ENCODE assay signal across 9 cellular contexts in genomic region chr19:50639121-50640112, GRCh38. TPM values are rescaled to one million over a fixed set of nuclear protein-coding genes. Genes with fewer than 3 reads are reported as not detected.
DNase-seq lines count a peak whose midpoint lies in the region; ATAC-seq, FAIRE-seq and TF ChIP-seq lines count a peak whose summit lies in the region.
"Had no signal": no experiment of that assay in that cellular context is flagged by ENCODE, and none has a peak within 500 bp of the region (broad histone marks: within the 10 kb centered on the region; RNA-seq: fewer than 3 reads in every experiment).

Gene SYT3 (minus strand): TSS chr19:50639881. CDS start chr19:50637411, 2,470 bp downstream.

- peaks cover 4% of the 10 kb centered on the region for H3K4me1 Mint-ChIP-seq in activated CD4-positive, alpha-beta T cell treated with anti-CD3 and anti-CD28 coated beads for 36 hours

- CTCF ChIA-PET in HEK293T (lab: Yijun Ruan, JAX) (no interaction called here), endothelial cell of umbilical vein (lab: Charles Lee) (no interaction called here)
- CTCF ChIA-PET in activated CD4-positive, alpha-beta T cell treated with anti-CD3 and anti-CD28 coated beads for 36 hours (lab: Charles Lee) = no interaction called here

- H3K27me3 ChIP-seq in endothelial cell of umbilical vein (ENCODE audit: control insufficient read depth in 2 of 2, insufficient read depth in 2 of 2, low read length in 2 of 2) = peaks cover 20 to 22% of the 10 kb centered on the region in 2 experiments
- H3K27me3 ChIP-seq in testis = no peaks in the 10 kb centered on the region

- peak; percentile 92 for ATAC-seq in activated CD4-positive, alpha-beta T cell treated with anti-CD3 and anti-CD28 coated beads for 36 hours
- ATAC-seq in esophagus mucosa = no peak

- H4K20me1 ChIP-seq in endothelial cell of umbilical vein (replicated peaks; ENCODE audit: control insufficient read depth, extremely low read depth, insufficient read depth, low read length) = no peaks in the 10 kb centered on the region

- no peaks in the 10 kb centered on the region for H3K4me1 ChIP-seq in endothelial cell of umbilical vein (ENCODE audit: control insufficient read depth, extremely low read depth, insufficient read depth, low read length)
- H3K4me1 ChIP-seq in testis = no peaks in the 10 kb centered on the region

- H3K4me3 ChIP-seq in AG10803 (ENCODE audit: low read length) (peak within 1 kb of the TSS; percentile 33), endothelial cell of umbilical vein (replicated peaks in 1 of 3; ENCODE audit: insufficient read depth in 1 of 3, low read depth in 1 of 3, low read length in 3 of 3) (peak within 1 kb of the TSS in 1 of 3 experiments; percentile 45), testis (peak within 1 kb of the TSS; percentile 31 to 55)

- TF ChIP-seq POLR2A in endothelial cell of umbilical vein (IDR thresholded peaks at IDR 0.05; ENCODE audit: low read depth, low read length) = no peak
- TF ChIP-seq POLR2A in testis (IDR thresholded peaks at IDR 0.05) = no peak

- H3K9me3 Mint-ChIP-seq in activated CD4-positive, alpha-beta T cell treated with anti-CD3 and anti-CD28 coated beads for 36 hours (ENCODE audit: low read depth) = peaks cover 6% of the 10 kb centered on the region

- intact Hi-C loops in activated CD4-positive, alpha-beta T cell treated with anti-CD3 and anti-CD28 coated beads for 36 hours (cut with DNase I, micrococcal nuclease) = loop anchor here in 1 of 2 experiments (1.0 kb wide), 1 partner anchor 19 kb away; no protein-coding TSS in a partner anchor
- intact Hi-C loops in endothelial cell of umbilical vein (cut with micrococcal nuclease) (no loop called here), testis (cut with DNase I; ENCODE audit: low total_unique reads) (no loop called here)

- 1 to 4% methylated on average over 38 to 48 of the region's 76 CpGs for WGBS in testis, 2 donors

- DNase-seq in AG10803 (ENCODE audit: low read depth) (peak; percentile 29), HEK293T (ENCODE audit: extremely low spot score) (peak; percentile 82), endothelial cell of umbilical vein (ENCODE audit: low read depth, low spot score) (no peak), mucosa of gallbladder (ENCODE audit: low spot score) (peak; percentile 29), testis (peak; percentile 80), NCI-H510A treated with DMSO at 0.1 percent for 48 hours (lab: John Stamatoyannopoulos, UW) (no peak)
- DNase-seq in activated CD4-positive, alpha-beta T cell treated with anti-CD3 and anti-CD28 coated beads for 36 hours = peak; percentile 67

- H3K36me3 ChIP-seq in endothelial cell of umbilical vein (ENCODE audit: control insufficient read depth in 2 of 2, extremely low read depth in 1 of 2, insufficient read depth in 2 of 2, low read length in 2 of 2) (no peaks in the 10 kb centered on the region), testis (ENCODE audit: low read depth, missing control alignments) (no peaks in the 10 kb centered on the region)

- H3K9me3 ChIP-seq in endothelial cell of umbilical vein (replicated peaks; ENCODE audit: control insufficient read depth, insufficient read depth, low read length) (no peaks in the 10 kb centered on the region), testis (no peaks in the 10 kb centered on the region)

- H2AFZ ChIP-seq in endothelial cell of umbilical vein (ENCODE audit: low read depth, low read length) = peak within 1 kb of the TSS; percentile 55

- H3K27me3 Mint-ChIP-seq in activated CD4-positive, alpha-beta T cell treated with anti-CD3 and anti-CD28 coated beads for 36 hours = peaks cover 34% of the 10 kb centered on the region

- H3K27ac Mint-ChIP-seq in activated CD4-positive, alpha-beta T cell treated with anti-CD3 and anti-CD28 coated beads for 36 hours = no peak within 1 kb of the TSS

- POLR2A ChIA-PET in HEK293T (lab: Yijun Ruan, JAX) (interaction anchor here (0.6 kb wide), 2 partner anchors 10 to 19 kb away, joined by 3 to 4 read pairs; partner anchors contain the start of gene C19orf81), endothelial cell of umbilical vein (lab: Charles Lee) (interaction anchor here (0.7 kb wide), 1 partner anchor 95 kb away, joined by 4 read pairs; no protein-coding TSS in a partner anchor)
- POLR2A ChIA-PET in activated CD4-positive, alpha-beta T cell treated with anti-CD3 and anti-CD28 coated beads for 36 hours (lab: Charles Lee) = interaction anchor here (0.7 kb wide), 1 partner anchor 332 kb away, joined by 9 read pairs; no protein-coding TSS in a partner anchor

- H3K36me3 Mint-ChIP-seq in activated CD4-positive, alpha-beta T cell treated with anti-CD3 and anti-CD28 coated beads for 36 hours (ENCODE audit: low read depth) = no peaks in the 10 kb centered on the region

- no peak for TF ChIP-seq CTCF in AG10803 (conservative IDR thresholded peaks at IDR 0.05; ENCODE audit: low read length)
- no peak for TF ChIP-seq CTCF in endothelial cell of umbilical vein (IDR thresholded peaks at IDR 0.05; ENCODE audit: extremely low read depth in 1 of 2, insufficient read depth in 1 of 2, low read depth in 1 of 2, low read length in 2 of 2)
- TF ChIP-seq CTCF in testis (IDR thresholded peaks at IDR 0.05) = no peak

- no peaks in the 10 kb centered on the region for H3K79me2 ChIP-seq in endothelial cell of umbilical vein (ENCODE audit: control insufficient read depth, insufficient read depth, low read length)

- peak within 1 kb of the TSS; percentile 50 for H3K4me3 Mint-ChIP-seq in activated CD4-positive, alpha-beta T cell treated with anti-CD3 and anti-CD28 coated beads for 36 hours

- no peaks in the 10 kb centered on the region for H3K9me1 ChIP-seq in endothelial cell of umbilical vein (replicated peaks; ENCODE audit: control insufficient read depth, extremely low read depth, insufficient read depth, low read length)

- dilution Hi-C loops in endothelial cell of umbilical vein (cut with MboI; ENCODE audit: extremely low pct_ligation_motif_present, low sequenced_read_pairs) = no loop called here

- no TSS peak for BruUV-seq in endothelial cell of umbilical vein (replicated peaks; lab: Mats Ljungman, UMichigan)

- H3K27ac ChIP-seq in endothelial cell of umbilical vein (ENCODE audit: insufficient read depth, low read depth, low read length) = no peak within 1 kb of the TSS
- no peak within 1 kb of the TSS for H3K27ac ChIP-seq in testis
- H3K27ac ChIP-seq: epithelial cell of prostate had no signal

- no peak within 1 kb of the TSS for H3K4me2 ChIP-seq in endothelial cell of umbilical vein (ENCODE audit: insufficient read depth, low read length)

- FAIRE-seq in endothelial cell of umbilical vein (lab: Jason Lieb, UNC) = no peak

- no peak within 1 kb of the TSS for H3K9ac ChIP-seq in endothelial cell of umbilical vein (replicated peaks; ENCODE audit: extremely low read depth, insufficient read depth, low read length)

TF ChIP-seq in HEK293T, 16 proteins besides CTCF, POLR2A, EP300 and RAD21:
- TF ChIP-seq SUZ12 (IDR thresholded peaks at IDR 0.05) (peak; percentile 90), CTBP1 (IDR thresholded peaks at IDR 0.05; ENCODE audit: borderline replicate concordance) (no peak), FOXA1 (IDR thresholded peaks at IDR 0.05) (no peak), ZNF384 (IDR thresholded peaks at IDR 0.05) (peak; percentile 94), L3MBTL2 (conservative IDR thresholded peaks at IDR 0.05) (peak; percentile 62)

TF ChIP-seq in endothelial cell of umbilical vein, 7 proteins besides CTCF, POLR2A, EP300 and RAD21:
- TF ChIP-seq POLR2AphosphoS5 (IDR thresholded peaks at IDR 0.05; ENCODE audit: insufficient read depth, low read depth, low read length) (no peak), EZH2 (IDR thresholded peaks at IDR 0.05; ENCODE audit: borderline replicate concordance, low read depth, low read length, severe bottlenecking) (peak; percentile 81), GATA2 (IDR thresholded peaks at IDR 0.05; ENCODE audit: insufficient read depth, insufficient read length, low read depth, low read length) (no peak)

RNA-seq across cellular contexts. Expression of gene SYT3, which starts in this region (rescaled TPM):
- total RNA-seq in activated CD4-positive, alpha-beta T cell treated with anti-CD3 and anti-CD28 coated beads for 36 hours = under 1 TPM; 0.11 to 0.16 TPM
- total RNA-seq in endothelial cell of umbilical vein (0.53 TPM in 1 of 2 replicates, not detected in the other), mucosa of gallbladder (0.32 TPM), testis (1 to 10 TPM; 2.5 to 5.5 TPM), esophagus mucosa (not detected)
- polyA plus RNA-seq in endothelial cell of umbilical vein (0.11 TPM in 1 of 2 replicates, not detected in the other), testis (ENCODE audit: insufficient read depth, low read depth, low replicate concordance) (3.3 TPM)
- polyA plus RNA-seq in endothelial cell of umbilical vein (2011; cell fraction: cytosol; rRNA removed) = 0.03 and 0.04 TPM in 2 replicates
- 0.10 and 0.13 TPM in 2 replicates for polyA plus RNA-seq in endothelial cell of umbilical vein (2011; cell fraction: nucleus; rRNA removed)
- 0.63 and 1.8 TPM in 2 replicates for polyA plus RNA-seq in endothelial cell of umbilical vein (2012)
- polyA minus RNA-seq in endothelial cell of umbilical vein = 0.19 and 0.36 TPM in 2 replicates
- not detected for polyA minus RNA-seq in endothelial cell of umbilical vein (2011; cell fraction: cytosol; rRNA and poly(A)+ RNA removed)
- not detected in 2 replicates for polyA minus RNA-seq in endothelial cell of umbilical vein (2011; cell fraction: nucleus; rRNA and poly(A)+ RNA removed)

Comparison
In these comparisons a context has a peak if more than half of its experiments do, and no peak if none do; other contexts are left out.
1. Peak in DNase-seq and ATAC-seq in activated CD4-positive, alpha-beta T cell treated with anti-CD3 and anti-CD28 coated beads for 36 hours; RNA of the gene not detected or under 1 TPM.
2. Peak in DNase-seq in mucosa of gallbladder; RNA of the gene not detected or under 1 TPM.
3. DNase-seq: peak in AG10803 (single experiment), HEK293T (single experiment) and testis (single experiment); none in endothelial cell of umbilical vein (single experiment) and NCI-H510A treated with DMSO at 0.1 percent for 48 hours (single experiment).